ENCODE assay signal across 30 cellular contexts in genomic region chr19:7476241-7476640, GRCh38. TPM values are rescaled to one million over a fixed set of nuclear protein-coding genes. Genes with fewer than 3 reads are reported as not detected.
DNase-seq lines count a peak whose midpoint lies in the region; ATAC-seq and TF ChIP-seq lines count a peak whose summit lies in the region.
"Had no signal": no experiment of that assay in that cellular context is flagged by ENCODE, and none has a peak within 500 bp of the region (broad histone marks: within the 10 kb centered on the region; RNA-seq: fewer than 3 reads in every experiment).

No MANE protein-coding gene starts in this region.

- H3K36me3 Mint-ChIP-seq in activated naive CD4-positive, alpha-beta T cell treated with anti-CD3 and anti-CD28 coated beads, Interleukin-2, amount 10 ng/mL, durations not matched to agents 7 days and 5 days = peaks cover 4% of the 10 kb centered on the region
- no peaks in the 10 kb centered on the region for H3K36me3 Mint-ChIP-seq in activated naive CD4-positive, alpha-beta T cell treated with anti-CD3 and anti-CD28 coated beads, Interleukin-2, amount 50 U/mL, for 72 hours
- H3K36me3 Mint-ChIP-seq in naive B cell = no peaks in the 10 kb centered on the region

- H3K4me1 ChIP-seq in mammary epithelial cell (ENCODE audit: insufficient read depth, low read length) = peaks cover 21% of the 10 kb centered on the region
- H3K4me1 ChIP-seq: prostate gland had no signal

- H3K4me1 Mint-ChIP-seq in activated naive CD4-positive, alpha-beta T cell treated with anti-CD3 and anti-CD28 coated beads, Interleukin-2, amount 10 ng/mL, durations not matched to agents 7 days and 5 days = peaks cover 2% of the 10 kb centered on the region
- H3K4me1 Mint-ChIP-seq in naive B cell = peaks cover 5 to 37% (median 22%) of the 10 kb centered on the region in 3 donors

- no peaks in the 10 kb centered on the region for H3K27me3 Mint-ChIP-seq in activated naive CD4-positive, alpha-beta T cell treated with anti-CD3 and anti-CD28 coated beads, Interleukin-2, amount 10 ng/mL, durations not matched to agents 7 days and 5 days
- H3K27me3 Mint-ChIP-seq in naive B cell = no peaks in the 10 kb centered on the region

- H3K4me3 Mint-ChIP-seq in activated naive CD4-positive, alpha-beta T cell treated with anti-CD3 and anti-CD28 coated beads, Interleukin-2, amount 10 ng/mL, durations not matched to agents 7 days and 5 days = no peak overlapping the region
- peak overlapping the region in 1 of 8 donors; percentile 21 for H3K4me3 Mint-ChIP-seq in naive B cell
- H3K4me3 Mint-ChIP-seq: activated T-cell treated with anti-CD3 and anti-CD28 coated beads, Interleukin-2, amount 50 U/mL, for 4 hours; CD14-positive monocyte; GM23338; HFFc6 had no signal

- peaks cover 2% of the 10 kb centered on the region for H3K9me3 ChIP-seq in WERI-Rb-1 (ENCODE audit: severe bottlenecking)
- no peaks in the 10 kb centered on the region for H3K9me3 ChIP-seq in mammary epithelial cell (replicated peaks; ENCODE audit: insufficient read depth, low read length)
- H3K9me3 ChIP-seq: body of pancreas, gastroesophageal sphincter, prostate gland, upper lobe of right lung had no signal

- intact Hi-C loops in mammary epithelial cell (cut with micrococcal nuclease) = no loop called here

- peak overlapping the region; percentile 5 for H3K27ac Mint-ChIP-seq in activated naive CD4-positive, alpha-beta T cell treated with anti-CD3 and anti-CD28 coated beads, Interleukin-2, amount 10 ng/mL, durations not matched to agents 7 days and 5 days
- peak overlapping the region in 1 of 2 donors; percentile 69 for H3K27ac Mint-ChIP-seq in activated naive CD4-positive, alpha-beta T cell treated with anti-CD3 and anti-CD28 coated beads, Interleukin-2, amount 50 U/mL, for 72 hours
- peak overlapping the region in 4 of 6 donors; percentile 42 to 74 (median 64) for H3K27ac Mint-ChIP-seq in naive B cell
- H3K27ac Mint-ChIP-seq: GM23338, HFFc6 had no signal

- 88% methylated on average over 5 of the region's 7 CpGs for WGBS in mammary epithelial cell (ENCODE audit: low coverage, missing lambda C conversion rate)

- no peak overlapping the region for H3K9ac ChIP-seq in mammary epithelial cell (ENCODE audit: insufficient read depth, low read length)

- peak overlapping the region; percentile 8 for H3K27ac ChIP-seq in angular gyrus (ENCODE audit: low read depth, low read length)
- H3K27ac ChIP-seq in temporal lobe (ENCODE audit: low read depth, low read length) = peak overlapping the region; percentile 25
- no peak overlapping the region for H3K27ac ChIP-seq in WERI-Rb-1
- no peak overlapping the region for H3K27ac ChIP-seq in mammary epithelial cell (ENCODE audit: insufficient read depth, low read depth, low read length)
- H3K27ac ChIP-seq: body of pancreas, gastroesophageal sphincter, hepatocyte, prostate gland, upper lobe of right lung had no signal

- no peak overlapping the region for H3K4me3 ChIP-seq in WERI-Rb-1 (ENCODE audit: low read depth, low read length)
- H3K4me3 ChIP-seq in mammary epithelial cell (replicated peaks in 1 of 3; ENCODE audit: insufficient read depth in 1 of 3, low read depth in 2 of 3, low read length in 3 of 3) = no peak overlapping the region
- H3K4me3 ChIP-seq: body of pancreas, gastroesophageal sphincter, GM23338, hepatocyte, K562, prostate gland, upper lobe of right lung had no signal

- no TSS peak for BruUV-seq in mammary epithelial cell (replicated peaks; lab: Mats Ljungman, UMichigan)

- H3K27me3 ChIP-seq in WERI-Rb-1 (ENCODE audit: insufficient read depth, low read depth, severe bottlenecking) (no peaks in the 10 kb centered on the region), mammary epithelial cell (ENCODE audit: insufficient read depth, low read length) (no peaks in the 10 kb centered on the region)
- H3K27me3 ChIP-seq: body of pancreas, gastroesophageal sphincter, hepatocyte, upper lobe of right lung had no signal

- TF ChIP-seq CTCF in WERI-Rb-1 (IDR thresholded peaks at IDR 0.05; ENCODE audit: low read depth, low read length) (no peak), mammary epithelial cell (conservative IDR thresholded peaks at IDR 0.05 in 1 of 2, IDR thresholded peaks at IDR 0.05 in 1 of 2; ENCODE audit: extremely low read depth in 1 of 2, insufficient read depth in 1 of 2, low read depth in 1 of 2, low read length in 2 of 2) (no peak)

- H2AFZ ChIP-seq in mammary epithelial cell (ENCODE audit: low read depth, low read length) = no peak overlapping the region
- H2AFZ ChIP-seq: GM23338, hepatocyte had no signal

- in situ Hi-C loops in mammary epithelial cell (cut with MboI; ENCODE audit: low sequenced_read_pairs in 2 of 2) = no loop called here

- H4K20me1 ChIP-seq in mammary epithelial cell (ENCODE audit: insufficient read depth, low read length) = no peaks in the 10 kb centered on the region

- no peak for DNase-seq in activated naive CD4-positive, alpha-beta T cell treated with anti-CD3 and anti-CD28 coated beads, Interleukin-2, amount 10 ng/mL, durations not matched to agents 7 days and 5 days
- DNase-seq in activated naive CD4-positive, alpha-beta T cell treated with anti-CD3 and anti-CD28 coated beads, Interleukin-2, amount 50 U/mL, for 72 hours (ENCODE audit: low spot score in 2 of 2) = no peak
- DNase-seq in naive B cell (no peak), WERI-Rb-1 (no peak), mammary epithelial cell (no peak)
- DNase-seq in stimulated activated naive CD4-positive, alpha-beta T cell treated with Interleukin-2 at 50 U/mL for 16 hours (lab: John Stamatoyannopoulos, UW) = no peak
- DNase-seq: activated CD4-positive, alpha-beta T cell treated with anti-CD3 and anti-CD28 coated beads, Interleukin-2, amount 50 U/mL, for 1 hour; activated CD4-positive, CD25-positive, alpha-beta regulatory T cell; activated gamma-delta T cell treated with Interleukin-2 at 50 U/mL for 16 hours; activated T-cell treated with anti-CD3 and anti-CD28 coated beads, Interleukin-2, amount 50 U/mL, for 4 hours; body of pancreas; cerebellar nuclear complex; HFFc6; NCI-H1092 treated with DMSO at 0.1 percent for 48 hours; NCI-H187 treated with DMSO at 0.1 percent for 48 hours; NCI-H2171; NCI-H510A; RPMI8226; stimulated activated CD4-positive, alpha-beta T cell treated with anti-CD3 and anti-CD28 coated beads, Interleukin-12 subunit alpha, Interleukin-12 subunit beta, amount 100 ng/mL, for 4 hours; stimulated activated CD4-positive, alpha-beta T cell treated with anti-CD3 and anti-CD28 coated beads, Interleukin-2, amount 100 ng/mL, for 48 hours; upper lobe of right lung had no signal

- no peaks in the 10 kb centered on the region for H3K9me3 Mint-ChIP-seq in activated naive CD4-positive, alpha-beta T cell treated with anti-CD3 and anti-CD28 coated beads, Interleukin-2, amount 10 ng/mL, durations not matched to agents 7 days and 5 days
- no peaks in the 10 kb centered on the region for H3K9me3 Mint-ChIP-seq in activated naive CD4-positive, alpha-beta T cell treated with anti-CD3 and anti-CD28 coated beads, Interleukin-2, amount 50 U/mL, for 72 hours
- H3K9me3 Mint-ChIP-seq in naive B cell = no peaks in the 10 kb centered on the region
- H3K9me3 Mint-ChIP-seq: activated T-cell treated with anti-CD3 and anti-CD28 coated beads, Interleukin-2, amount 50 U/mL, for 4 hours; GM23338; HFFc6 had no signal

- H3K36me3 ChIP-seq in WERI-Rb-1 (no peaks in the 10 kb centered on the region; the same call in 1 of the 2 replicates), mammary epithelial cell (ENCODE audit: insufficient read depth, low read length) (no peaks in the 10 kb centered on the region)
- H3K36me3 ChIP-seq: prostate gland had no signal

- dilution Hi-C loops in mammary epithelial cell (cut with HindIII; ENCODE audit: low sequenced_read_pairs) = no loop called here

- no peak for ATAC-seq in activated naive CD4-positive, alpha-beta T cell treated with anti-CD3 and anti-CD28 coated beads, Interleukin-2, amount 50 U/mL, for 72 hours
- no peak for ATAC-seq in naive B cell (ENCODE audit: low read depth in 2 of 2)
- ATAC-seq: body of pancreas, gastroesophageal sphincter, K562, sciatic nerve, upper lobe of right lung had no signal

- CTCF ChIA-PET in activated naive CD4-positive, alpha-beta T cell treated with anti-CD3 and anti-CD28 coated beads, Interleukin-2, amount 10 ng/mL, durations not matched to agents 7 days and 5 days (lab: Charles Lee) = no interaction called here
- CTCF ChIA-PET in mammary epithelial cell (lab: Charles Lee; ENCODE audit: low non-redundant PET) = interaction anchor here (0.6 kb wide), 1 partner anchor 10 kb away, joined by 4 read pairs; no protein-coding TSS in a partner anchor

- H3K79me2 ChIP-seq in mammary epithelial cell (ENCODE audit: insufficient read depth, low read length) = no peaks in the 10 kb centered on the region
- H3K79me2 ChIP-seq: hepatocyte had no signal

- no peak overlapping the region for H3K4me2 ChIP-seq in mammary epithelial cell (ENCODE audit: insufficient read depth, low read depth, low read length)
- H3K4me2 ChIP-seq: GM23338, hepatocyte had no signal

RNA-seq across cellular contexts. Expression of gene PEX11G, which starts 12.6 kb away (rescaled TPM):
- under 1 TPM; 0.27 to 0.74 TPM for total RNA-seq in activated naive CD4-positive, alpha-beta T cell treated with anti-CD3 and anti-CD28 coated beads, Interleukin-2, amount 50 U/mL, for 72 hours
- polyA plus RNA-seq in naive B cell (ENCODE audit: low read depth in 6 of 6) = 1 to 10 TPM in 3 of 6 donors, under 1 TPM in 3; 0.52 to 4.4 (median 1.2) TPM
- total RNA-seq in temporal lobe = 0.25 TPM
- 1 to 10 TPM; 5.7 to 6.8 TPM for total RNA-seq in mammary epithelial cell
- polyA plus RNA-seq in mammary epithelial cell = 2.1 TPM
- polyA minus RNA-seq in mammary epithelial cell = not detected

RNA-seq across cellular contexts. Expression of gene ZNF358, which starts 39.7 kb away (rescaled TPM):
- total RNA-seq in activated naive CD4-positive, alpha-beta T cell treated with anti-CD3 and anti-CD28 coated beads, Interleukin-2, amount 50 U/mL, for 72 hours = 10 to 100 TPM in 1 of 2 donors, under 1 TPM in 1; 0.59 to 11.1 TPM
- polyA plus RNA-seq in naive B cell (ENCODE audit: low read depth in 6 of 6) (1 to 10 TPM in 5 of 6 donors, under 1 TPM in 1; 0.94 to 3.5 (median 1.6) TPM), mammary epithelial cell (16.6 TPM)
- total RNA-seq in temporal lobe (17.2 TPM), mammary epithelial cell (10 to 100 TPM; 21.7 to 22.0 TPM)
- polyA minus RNA-seq in mammary epithelial cell = 55.9 TPM

RNA-seq across cellular contexts. Expression of gene MCOLN1, which starts 46.2 kb away (rescaled TPM):
- total RNA-seq in activated naive CD4-positive, alpha-beta T cell treated with anti-CD3 and anti-CD28 coated beads, Interleukin-2, amount 50 U/mL, for 72 hours = 10 to 100 TPM; 10.3 to 11.0 TPM
- 1 to 10 TPM; 5.0 to 8.9 (median 6.7) TPM for polyA plus RNA-seq in naive B cell (ENCODE audit: low read depth in 6 of 6)
- total RNA-seq in temporal lobe = 5.2 TPM
- total RNA-seq in mammary epithelial cell = 10 to 100 TPM; 10.2 to 15.7 TPM
- polyA plus RNA-seq in mammary epithelial cell = 19.6 TPM
- 22.2 TPM for polyA minus RNA-seq in mammary epithelial cell

RNA-seq across cellular contexts. Expression of gene PNPLA6, which starts 59.3 kb away (rescaled TPM):
- 100 to 1,000 TPM; 102 to 138 TPM for total RNA-seq in activated naive CD4-positive, alpha-beta T cell treated with anti-CD3 and anti-CD28 coated beads, Interleukin-2, amount 50 U/mL, for 72 hours
- polyA plus RNA-seq in naive B cell (ENCODE audit: low read depth in 6 of 6) = 1 to 10 TPM; 4.1 to 9.6 (median 6.6) TPM
- total RNA-seq in temporal lobe = 36.4 TPM
- 100 to 1,000 TPM; 100 to 118 TPM for total RNA-seq in mammary epithelial cell
- 48.1 TPM for polyA plus RNA-seq in mammary epithelial cell
- 150 TPM for polyA minus RNA-seq in mammary epithelial cell

Comparison
In these comparisons a context has a peak if more than half of its experiments do, and no peak if none do; other contexts are left out.
1. H3K27ac ChIP-seq: peak in angular gyrus (single experiment) and temporal lobe (single experiment); none in WERI-Rb-1 (single experiment) and mammary epithelial cell (single experiment).